In the genomic region with DNA sequence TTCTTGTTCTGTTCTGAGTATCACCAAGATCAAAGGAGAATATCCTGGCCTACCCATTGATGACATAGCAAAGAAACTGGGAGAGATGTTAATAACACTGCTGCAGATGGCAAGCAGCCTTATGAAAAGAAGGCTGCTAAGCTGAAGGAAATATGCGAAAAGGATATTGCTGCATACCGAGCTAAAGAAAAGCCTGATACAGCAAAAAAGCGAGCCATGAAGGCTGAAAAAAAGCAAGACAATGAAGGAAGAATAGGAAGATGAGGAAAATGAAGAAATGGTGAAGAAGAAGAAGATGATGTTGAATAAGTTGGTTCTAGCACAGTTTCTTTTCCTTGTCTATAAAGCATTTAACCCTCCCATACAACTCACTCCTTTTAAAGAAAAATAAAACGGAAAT, we compare ENCODE assay signal across 27 cellular contexts. TPM values are rescaled to one million over a fixed set of nuclear protein-coding genes. Genes with fewer than 3 reads are reported as not detected.
DNase-seq lines count a peak whose midpoint lies in the region; ATAC-seq, FAIRE-seq and TF ChIP-seq lines count a peak whose summit lies in the region.
"Had no signal": no experiment of that assay in that cellular context is flagged by ENCODE, and none has a peak within 500 bp of the region (broad histone marks: within the 10 kb centered on the region; RNA-seq: fewer than 3 reads in every experiment).

No MANE protein-coding gene starts in this region.

- H3K4me1 ChIP-seq in RWPE2 (ENCODE audit: insufficient read depth, poor library complexity, severe bottlenecking) (peaks cover 39% of the 10 kb centered on the region), keratinocyte (ENCODE audit: control insufficient read depth, extremely low read depth, insufficient read depth, low read length) (peaks cover 64% of the 10 kb centered on the region), smooth muscle cell (ENCODE audit: low read depth) (peaks cover 21% of the 10 kb centered on the region)

- WGBS in smooth muscle cell (ENCODE audit: low lambda C conversion rate): 66% methylated on average over 4 of the region's 4 CpGs

- H3K27me3 ChIP-seq in RWPE2 (ENCODE audit: insufficient read depth, poor library complexity, severe bottlenecking) (no peaks in the 10 kb centered on the region), keratinocyte (ENCODE audit: control insufficient read depth, extremely low read depth, insufficient read depth, low read length) (no peaks in the 10 kb centered on the region), smooth muscle cell (ENCODE audit: low read depth) (no peaks in the 10 kb centered on the region)
- H3K27me3 ChIP-seq: MG63 had no signal

- TF ChIP-seq CTCF in RWPE2 (IDR thresholded peaks at IDR 0.05; ENCODE audit: poor library complexity, severe bottlenecking) (no peak), keratinocyte (optimal IDR thresholded peaks at IDR 0.05 in 1 of 3, IDR thresholded peaks at IDR 0.05 in 1 of 3, conservative IDR thresholded peaks at IDR 0.05 in 1 of 3; ENCODE audit: extremely low read depth in 1 of 3, insufficient read depth in 2 of 3, low read length in 3 of 3) (no peak), smooth muscle cell (IDR thresholded peaks at IDR 0.05; ENCODE audit: borderline replicate concordance, insufficient read depth, poor library complexity, severe bottlenecking) (no peak)

- dilution Hi-C loops in keratinocyte (cut with MboI; ENCODE audit: extremely low pct_ligation_motif_present, low sequenced_read_pairs): no loop called here

- no peak overlapping the region for H3K4me3 Mint-ChIP-seq in activated naive CD8-positive, alpha-beta T cell
- H3K4me3 Mint-ChIP-seq in activated naive CD8-positive, alpha-beta T cell treated with anti-CD3 and anti-CD28 coated beads, Interleukin-2, amount 50 U/mL, for 24 hours: no peak overlapping the region
- H3K4me3 Mint-ChIP-seq: CD8-positive, alpha-beta memory T cell had no signal

- no peaks in the 10 kb centered on the region for H3K9me3 Mint-ChIP-seq in activated naive CD8-positive, alpha-beta T cell (ENCODE audit: low read depth)
- no peaks in the 10 kb centered on the region for H3K9me3 Mint-ChIP-seq in activated naive CD8-positive, alpha-beta T cell treated with anti-CD3 and anti-CD28 coated beads, Interleukin-2, amount 50 U/mL, for 24 hours
- H3K9me3 Mint-ChIP-seq: CD8-positive, alpha-beta memory T cell had no signal

- no peak overlapping the region for H3K9ac ChIP-seq in keratinocyte (ENCODE audit: control insufficient read depth, extremely low read depth, insufficient read depth, low read length)
- H3K9ac ChIP-seq in smooth muscle cell (ENCODE audit: low read depth): no peak overlapping the region
- H3K9ac ChIP-seq: GM23248, SK-N-SH had no signal

- H3K4me1 Mint-ChIP-seq in activated naive CD8-positive, alpha-beta T cell (ENCODE audit: low read depth): peaks cover 53% of the 10 kb centered on the region
- H3K4me1 Mint-ChIP-seq in activated naive CD8-positive, alpha-beta T cell treated with anti-CD3 and anti-CD28 coated beads, Interleukin-2, amount 50 U/mL, for 24 hours: peaks cover 68% of the 10 kb centered on the region

- no peaks in the 10 kb centered on the region for H3K36me3 ChIP-seq in RWPE2 (ENCODE audit: low read depth)
- no peaks in the 10 kb centered on the region for H3K36me3 ChIP-seq in keratinocyte (ENCODE audit: control insufficient read depth in 2 of 2, extremely low read depth in 1 of 2, insufficient read depth in 2 of 2, low read length in 2 of 2)
- no peaks in the 10 kb centered on the region for H3K36me3 ChIP-seq in smooth muscle cell (ENCODE audit: low read depth)
- H3K36me3 ChIP-seq: MG63 had no signal

- peaks cover 2% of the 10 kb centered on the region for H3K36me3 Mint-ChIP-seq in activated naive CD8-positive, alpha-beta T cell
- H3K36me3 Mint-ChIP-seq in activated naive CD8-positive, alpha-beta T cell treated with anti-CD3 and anti-CD28 coated beads, Interleukin-2, amount 50 U/mL, for 24 hours (ENCODE audit: low read depth): no peaks in the 10 kb centered on the region
- H3K36me3 Mint-ChIP-seq: CD8-positive, alpha-beta memory T cell had no signal

- no peak for DNase-seq in activated naive CD8-positive, alpha-beta T cell treated with anti-CD3 and anti-CD28 coated beads, Interleukin-2, amount 50 U/mL, for 24 hours
- DNase-seq in RWPE2 (ENCODE audit: low spot score) (no peak), keratinocyte (ENCODE audit: low read depth, low spot score) (no peak), smooth muscle cell (lab: John Stamatoyannopoulos, UW; ENCODE audit: unreplicated experiment) (no peak), CD1c-positive myeloid dendritic cell (ENCODE audit: extremely low spot score) (no peak)
- DNase-seq in activated CD4-positive, alpha-beta T cell treated with anti-CD3 and anti-CD28 coated beads, Interleukin-2, amount 50 U/mL, for 48 hours: no peak
- DNase-seq: 8988T; AML-193; C1 segment of cervical spinal cord; CD8-positive, alpha-beta memory T cell; DMS53; GDM1; GM23248; HCEC 1CT; Kasumi-1; MG63; NCI-H1436 treated with DMSO at 0.1 percent for 48 hours; NCI-H2029; NCI-H2227 treated with DMSO at 0.1 percent for 48 hours; NCI-H510A; PC-9; SIG-M5; SK-N-SH had no signal

- no peaks in the 10 kb centered on the region for H4K20me1 ChIP-seq in keratinocyte (ENCODE audit: control insufficient read depth, extremely low read depth, insufficient read depth, low read length)
- no peaks in the 10 kb centered on the region for H4K20me1 ChIP-seq in smooth muscle cell (ENCODE audit: low read depth)

- no peak overlapping the region for H2AFZ ChIP-seq in keratinocyte (ENCODE audit: control insufficient read depth, low read length)
- H2AFZ ChIP-seq in smooth muscle cell (ENCODE audit: low read depth): peak overlapping the region; percentile 59
- H2AFZ ChIP-seq: GM23248, PC-9 had no signal

- no peaks in the 10 kb centered on the region for H3K27me3 Mint-ChIP-seq in activated naive CD8-positive, alpha-beta T cell
- no peaks in the 10 kb centered on the region for H3K27me3 Mint-ChIP-seq in activated naive CD8-positive, alpha-beta T cell treated with anti-CD3 and anti-CD28 coated beads, Interleukin-2, amount 50 U/mL, for 24 hours

- H3K4me3 ChIP-seq in RWPE2 (ENCODE audit: severe bottlenecking): no peak overlapping the region
- no peak overlapping the region for H3K4me3 ChIP-seq in keratinocyte (ENCODE audit: control insufficient read depth in 2 of 3, extremely low read depth in 1 of 3, insufficient read depth in 2 of 3, low read depth in 1 of 3, low read length in 3 of 3)
- H3K4me3 ChIP-seq in smooth muscle cell: no peak overlapping the region
- H3K4me3 ChIP-seq: GM23248, MG63, PC-9 had no signal

- H3K79me2 ChIP-seq in keratinocyte (ENCODE audit: control insufficient read depth, insufficient read depth, low read length) (no peaks in the 10 kb centered on the region), smooth muscle cell (ENCODE audit: low read depth) (no peaks in the 10 kb centered on the region)

- H3K9me1 ChIP-seq in keratinocyte (ENCODE audit: control insufficient read depth, extremely low read depth, insufficient read depth, low read length): no peaks in the 10 kb centered on the region

- H3K9me3 ChIP-seq in RWPE2 (ENCODE audit: severe bottlenecking) (no peaks in the 10 kb centered on the region), keratinocyte (ENCODE audit: control insufficient read depth, low read depth, low read length) (no peaks in the 10 kb centered on the region), smooth muscle cell (replicated peaks; ENCODE audit: low read depth) (no peaks in the 10 kb centered on the region)
- H3K9me3 ChIP-seq: MG63, SK-N-SH had no signal

- H3K27ac ChIP-seq in RWPE2 (ENCODE audit: poor library complexity, severe bottlenecking) (peak overlapping the region; percentile 100), keratinocyte (ENCODE audit: control insufficient read depth, insufficient read depth, low read length) (peak overlapping the region; percentile 100), smooth muscle cell (ENCODE audit: low read depth) (no peak overlapping the region)
- H3K27ac ChIP-seq: GM23248, PC-9, RWPE1 had no signal

- FAIRE-seq in keratinocyte (lab: Jason Lieb, UNC): no peak
- FAIRE-seq: GM18507, HTR-8/SVneo had no signal

- ATAC-seq in activated naive CD8-positive, alpha-beta T cell treated with anti-CD3 and anti-CD28 coated beads, Interleukin-2, amount 50 U/mL, for 24 hours: no peak
- ATAC-seq in RWPE2 (ENCODE audit: low read depth): no peak

- H3F3A ChIP-seq in smooth muscle cell (ENCODE audit: low read depth): peaks cover 18% of the 10 kb centered on the region

- H3K4me2 ChIP-seq in keratinocyte (ENCODE audit: control insufficient read depth, extremely low read depth, insufficient read depth, low read depth, low read length): no peak overlapping the region
- H3K4me2 ChIP-seq in smooth muscle cell: peak overlapping the region; percentile 14
- H3K4me2 ChIP-seq: PC-9, SK-N-SH had no signal

- H3K27ac Mint-ChIP-seq in activated naive CD8-positive, alpha-beta T cell: peak overlapping the region; percentile 31
- H3K27ac Mint-ChIP-seq in activated naive CD8-positive, alpha-beta T cell treated with anti-CD3 and anti-CD28 coated beads, Interleukin-2, amount 50 U/mL, for 24 hours: no peak overlapping the region

RNA-seq across cellular contexts. Expression of gene STAT4, which starts 23.7 kb away (rescaled TPM):
- 1.6 to 3.3 TPM (median 2.0 TPM) in 3 replicates for polyA plus RNA-seq in keratinocyte
- polyA plus RNA-seq in keratinocyte (2011; ENCODE audit: low read depth): 0.40 TPM
- polyA plus RNA-seq in keratinocyte (2011; cell fraction: cytosol; rRNA removed): 1.8 and 3.0 TPM in 2 replicates
- polyA plus RNA-seq in keratinocyte (2011; cell fraction: nucleus; rRNA removed): 3.0 and 3.1 TPM in 2 replicates
- polyA plus RNA-seq in keratinocyte (2012; ENCODE audit: low replicate concordance): 0.80 and 0.92 TPM in 2 replicates
- polyA minus RNA-seq in keratinocyte: 0.16 to 2.2 TPM (median 1.7 TPM) in 3 replicates
- polyA minus RNA-seq in keratinocyte (2011; cell fraction: cytosol; rRNA and poly(A)+ RNA removed): not detected
- 1.3 and 2.7 TPM in 2 replicates for polyA minus RNA-seq in keratinocyte (2011; cell fraction: nucleus; rRNA and poly(A)+ RNA removed)
- total RNA-seq in smooth muscle cell: 0.85 and 8.4 TPM in 2 replicates
- 0.89 TPM in 1 of 2 replicates, not detected in the other for polyA plus RNA-seq in smooth muscle cell
